In the genomic region with DNA sequence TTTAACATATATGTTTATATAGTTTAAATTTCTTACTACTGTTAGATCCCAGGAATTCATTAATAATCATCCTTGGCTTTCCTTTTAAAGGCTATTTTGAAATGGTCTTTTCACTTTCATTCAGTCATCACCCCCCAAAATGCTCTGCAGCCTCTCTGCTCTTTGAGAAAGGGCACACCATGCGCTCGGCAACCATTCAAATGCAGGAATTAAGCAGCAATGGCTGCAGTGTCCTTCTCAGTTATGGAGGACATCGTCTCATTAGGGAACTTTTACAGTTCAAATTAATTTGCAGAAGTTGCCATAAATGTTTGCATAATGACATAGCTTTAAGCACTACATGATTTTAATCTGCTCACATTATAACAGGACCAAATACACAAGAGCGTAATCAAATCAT, we compare ENCODE assay signal across 31 cellular contexts. TPM values are rescaled to one million over a fixed set of nuclear protein-coding genes. Genes with fewer than 3 reads are reported as not detected.
"Had no signal": no experiment of that assay in that cellular context is flagged by ENCODE, and none has a peak within 500 bp of the region (broad histone marks: within the 10 kb centered on the region; RNA-seq: fewer than 3 reads in every experiment).

No MANE protein-coding gene starts in this region.

- ATAC-seq: body of pancreas, Panc1 had no signal

- H3K27ac Mint-ChIP-seq: activated CD4-positive, alpha-beta memory T cell treated with anti-CD3 and anti-CD28 coated beads, Interleukin-2, amount 10 ng/mL, durations not matched to agents 7 days and 5 days had no signal

- H3K9ac ChIP-seq: KMS-11, SK-N-SH had no signal

- H3K27me3 ChIP-seq: ascending aorta, body of pancreas, SJCRH30 had no signal

- H3K27me3 Mint-ChIP-seq: activated CD4-positive, alpha-beta memory T cell treated with anti-CD3 and anti-CD28 coated beads, Interleukin-2, amount 10 ng/mL, durations not matched to agents 7 days and 5 days had no signal

- H3K9me3 ChIP-seq: ascending aorta, body of pancreas, SJCRH30, SK-N-SH had no signal

- H3K9me3 Mint-ChIP-seq: activated CD4-positive, alpha-beta memory T cell treated with anti-CD3 and anti-CD28 coated beads, Interleukin-2, amount 10 ng/mL, durations not matched to agents 7 days and 5 days had no signal

- H3K4me3 Mint-ChIP-seq: activated CD4-positive, alpha-beta memory T cell treated with anti-CD3 and anti-CD28 coated beads, Interleukin-2, amount 10 ng/mL, durations not matched to agents 7 days and 5 days had no signal

- H3K27ac ChIP-seq: ascending aorta, body of pancreas, KMS-11, SJCRH30, VCaP had no signal

- H3K4me2 ChIP-seq: KMS-11, SK-N-SH had no signal

- DNase-seq: activated CD4-positive, alpha-beta memory T cell treated with anti-CD3 and anti-CD28 coated beads, Interleukin-2, amount 10 ng/mL, durations not matched to agents 7 days and 5 days; activated CD4-positive, CD25-positive, alpha-beta regulatory T cell; activated CD8-positive, alpha-beta memory T cell treated with anti-CD3 and anti-CD28 coated beads, Interleukin-2, amount 50 U/mL, for 48 hours; activated effector memory CD4-positive, alpha-beta T cell treated with anti-CD3 and anti-CD28 coated beads, Interleukin-2, amount 50 U/mL, for 16 hours; activated naive CD4-positive, alpha-beta T cell treated with Interleukin-2 at 50 U/mL for 16 hours; activated T-cell treated with anti-CD3 and anti-CD28 coated beads, Interleukin-2, amount 50 U/mL, for 1 hour; amniotic stem cell; body of pancreas; NCI-H1092 treated with DMSO at 0.1 percent for 48 hours; NCI-H1417 treated with DMSO at 0.1 percent for 48 hours; NCI-H1694; NCI-H2029; NCI-H2107; NCI-H2171 treated with DMSO at 0.1 percent for 48 hours; NCI-H226; NCI-H526; NCI-H82; OCI-M1; Right ventricle myocardium superior; RPMI8226; SK-N-SH; T-helper 1 cell had no signal

- FAIRE-seq: colon had no signal

- H3K4me3 ChIP-seq: ascending aorta, body of pancreas, SJCRH30 had no signal

- H3K9me2 ChIP-seq: SK-N-SH had no signal

RNA-seq across cellular contexts. Expression of a gene that starts 6.3 kb away (rescaled TPM):
- total RNA-seq: activated CD4-positive, alpha-beta memory T cell treated with anti-CD3 and anti-CD28 coated beads, Interleukin-2, amount 10 ng/mL, durations not matched to agents 7 days and 5 days; ascending aorta; body of pancreas; MCF 10A; NCI-H460; SJCRH30; T-helper 2 cell treated with Interferon-gamma antibody and Interleukin-4, amounts not matched to agents 100 ng/mL and 5 ng/mL, for 36 hours had no signal
- polyA plus RNA-seq: SK-N-SH had no signal

RNA-seq across cellular contexts. Expression of a gene that starts 18.5 kb away (rescaled TPM):
- total RNA-seq: SJCRH30 had no signal
